ENCODE assay signal across 8 cellular contexts in the genomic region with DNA sequence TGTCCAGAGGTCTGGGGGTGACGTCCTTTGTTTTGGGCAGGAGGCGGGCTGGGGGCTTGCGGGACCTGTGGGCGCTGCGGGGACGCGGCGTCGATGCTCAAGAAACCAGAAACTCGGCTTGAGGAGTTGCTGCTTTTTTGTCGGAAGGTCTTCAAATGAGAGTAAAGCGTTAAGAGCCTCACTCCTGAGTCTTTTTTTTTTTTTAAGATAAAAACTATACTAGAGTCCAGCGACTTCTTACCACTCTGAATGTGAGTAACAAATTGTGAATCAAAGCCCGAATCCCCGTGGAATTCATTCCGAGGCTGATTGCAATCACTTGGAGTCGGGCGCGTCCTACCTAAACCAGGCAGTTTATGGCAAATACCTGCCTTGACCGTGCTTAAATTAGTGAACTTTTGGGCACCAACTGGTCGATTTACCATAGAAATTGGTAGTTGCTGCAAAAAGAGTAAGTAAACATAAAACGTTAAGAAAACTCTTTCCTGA. TPM values are rescaled to one million over a fixed set of nuclear protein-coding genes. Genes with fewer than 3 reads are reported as not detected.
DNase-seq lines count a peak whose midpoint lies in the region; ATAC-seq and FAIRE-seq lines count a peak whose summit lies in the region.

No MANE protein-coding gene starts in this region.

- FAIRE-seq in urothelium cell line (lab: Jason Lieb, UNC), result no peak

- no peak for ATAC-seq in GM19452 (IDR thresholded peaks at IDR 0.05; ENCODE audit: unreplicated experiment)

- H3K4me1 ChIP-seq in adipocyte (ENCODE audit: control insufficient read depth, insufficient read depth, low read length) (peaks cover 16% of the 10 kb centered on the region), iPS-15b (ENCODE audit: control insufficient read depth, insufficient read depth, low read length) (no peaks in the 10 kb centered on the region), skeletal muscle satellite cell (ENCODE audit: control insufficient read depth, insufficient read depth, low read length) (peaks cover 19% of the 10 kb centered on the region)

- H3K4me2 ChIP-seq in skeletal muscle satellite cell (ENCODE audit: low read length), result peak overlapping the region; percentile 78

- H3K27me3 ChIP-seq in adipocyte (replicated peaks; ENCODE audit: control insufficient read depth, insufficient read depth, low read length) (no peaks in the 10 kb centered on the region), iPS-15b (ENCODE audit: control insufficient read depth, insufficient read depth, low read length) (peaks cover 9% of the 10 kb centered on the region), skeletal muscle satellite cell (ENCODE audit: control insufficient read depth, insufficient read depth, low read length) (no peaks in the 10 kb centered on the region)

- H3K9ac ChIP-seq in adipocyte (ENCODE audit: low read length) (peak overlapping the region; percentile 85), iPS-15b (ENCODE audit: low read depth, low read length) (no peak overlapping the region), skeletal muscle satellite cell (ENCODE audit: low read depth, low read length) (peak overlapping the region; percentile 88)

- H3K9me3 ChIP-seq in adipocyte (ENCODE audit: control insufficient read depth, low read length) (no peaks in the 10 kb centered on the region), iPS-15b (ENCODE audit: control insufficient read depth, insufficient read depth, low read length) (no peaks in the 10 kb centered on the region), skeletal muscle satellite cell (replicated peaks; ENCODE audit: low read length) (no peaks in the 10 kb centered on the region)

- H3K36me3 ChIP-seq in adipocyte (ENCODE audit: control insufficient read depth, insufficient read depth, low read length, severe bottlenecking), result no peaks in the 10 kb centered on the region
- H3K36me3 ChIP-seq in iPS-15b (ENCODE audit: control insufficient read depth, insufficient read depth, low read length), result no peaks in the 10 kb centered on the region
- H3K36me3 ChIP-seq in skeletal muscle satellite cell (ENCODE audit: insufficient read depth, low read length), result no peaks in the 10 kb centered on the region

- H3K4me3 ChIP-seq in Jurkat, Clone E6-1 (ENCODE audit: low read length), result peak overlapping the region; percentile 83
- peak overlapping the region; percentile 93 for H3K4me3 ChIP-seq in adipocyte (ENCODE audit: low read length)
- peak overlapping the region; percentile 76 for H3K4me3 ChIP-seq in iPS-15b (ENCODE audit: low read depth, low read length)
- peak overlapping the region; percentile 88 for H3K4me3 ChIP-seq in skeletal muscle satellite cell (ENCODE audit: low read length)

- DNase-seq in NCI-H1092 treated with DMSO at 0.1 percent for 48 hours (lab: John Stamatoyannopoulos, UW) (peak; percentile 56), NCI-H1092 (lab: John Stamatoyannopoulos, UW) (no peak), adipocyte (ENCODE audit: low read depth) (peak; percentile 72), urothelium cell line (ENCODE audit: low spot score) (no peak)
- DNase-seq in Jurkat, Clone E6-1 (ENCODE audit: low read depth, low spot score), result no peak

RNA-seq across cellular contexts. Expression of a gene that starts 0.6 kb away (rescaled TPM):
- polyA plus RNA-seq in Jurkat, Clone E6-1 (2012; ENCODE audit: insufficient read depth, insufficient read length), result 33.6 TPM
- 27.6 and 30.4 TPM in 2 replicates for total RNA-seq in skeletal muscle satellite cell (2012; rRNA removed)

RNA-seq across cellular contexts. Expression of a gene that starts 20.5 kb away (rescaled TPM):
- polyA plus RNA-seq in Jurkat, Clone E6-1 (2012; ENCODE audit: insufficient read depth, insufficient read length), result not detected
- total RNA-seq in skeletal muscle satellite cell (2012; rRNA removed), result not detected in 2 replicates

Comparison
In these comparisons a context has a peak if more than half of its experiments do, and no peak if none do; other contexts are left out.
1. DNase-seq: peak in NCI-H1092 treated with DMSO at 0.1 percent for 48 hours (single experiment) and adipocyte (single experiment); none in NCI-H1092 (single experiment), Jurkat, Clone E6-1 (single experiment) and urothelium cell line (single experiment).
2. Peak in every context shown above with its lines, with median percentiles within 50 percentile points of each other: H3K4me3 ChIP-seq.